In genomic region chr10:68720793-68721672, GRCh38 we compare ENCODE assay signal across 8 cellular contexts. TPM values are rescaled to one million over a fixed set of nuclear protein-coding genes. Genes with fewer than 3 reads are reported as not detected.
DNase-seq lines count a peak whose midpoint lies in the region; ATAC-seq and TF ChIP-seq lines count a peak whose summit lies in the region.

TSS of gene CCAR1 (plus strand) at chr10:68721239. CDS start at chr10:68722505, 1,266 bp downstream.

- H3K36me3 ChIP-seq in ACC112 (ENCODE audit: insufficient read depth, low read length) (peaks cover 15% of the 10 kb centered on the region), breast epithelium (no peaks in the 10 kb centered on the region), iPS-18a (ENCODE audit: control insufficient read depth, low read depth, low read length) (peaks cover 30% of the 10 kb centered on the region), skeletal muscle satellite cell (ENCODE audit: insufficient read depth, low read length) (peaks cover 22% of the 10 kb centered on the region)

- peak; percentile 83 for DNase-seq in NCI-H2196 treated with DMSO at 0.1 percent for 48 hours (lab: John Stamatoyannopoulos, UW; ENCODE audit: unreplicated experiment)
- peak; percentile 95 for DNase-seq in breast epithelium (ENCODE audit: low spot score in 2 of 2)

- ATAC-seq in GM18870 (IDR thresholded peaks at IDR 0.05; ENCODE audit: unreplicated experiment) (peak; percentile 96), HG03135 (IDR thresholded peaks at IDR 0.05; ENCODE audit: unreplicated experiment) (peak; percentile 99)

- H3K9ac ChIP-seq in iPS-18a (ENCODE audit: low read length) (peak within 1 kb of the TSS; percentile 89), skeletal muscle satellite cell (ENCODE audit: low read depth, low read length) (peak within 1 kb of the TSS; percentile 100)

- no peaks in the 10 kb centered on the region for H3K9me3 ChIP-seq in breast epithelium
- no peaks in the 10 kb centered on the region for H3K9me3 ChIP-seq in iPS-18a (ENCODE audit: control insufficient read depth, low read depth, low read length)
- H3K9me3 ChIP-seq in skeletal muscle satellite cell (replicated peaks; ENCODE audit: low read length), result no peaks in the 10 kb centered on the region

- TF ChIP-seq CTCF in VCaP (conservative IDR thresholded peaks at IDR 0.05) (no peak), breast epithelium (IDR thresholded peaks at IDR 0.05) (no peak)

- peak; percentile 51 for TF ChIP-seq POLR2A in breast epithelium (IDR thresholded peaks at IDR 0.05)

- H3K4me1 ChIP-seq in ACC112 (ENCODE audit: control insufficient read depth, insufficient read depth, low read length, unreplicated experiment), result no peaks in the 10 kb centered on the region
- no peaks in the 10 kb centered on the region for H3K4me1 ChIP-seq in breast epithelium
- H3K4me1 ChIP-seq in iPS-18a (ENCODE audit: control insufficient read depth, low read depth, low read length), result no peaks in the 10 kb centered on the region
- H3K4me1 ChIP-seq in skeletal muscle satellite cell (ENCODE audit: control insufficient read depth, insufficient read depth, low read length), result peaks cover 5% of the 10 kb centered on the region

- peak within 1 kb of the TSS; percentile 81 for H3K27ac ChIP-seq in ACC112 (ENCODE audit: low read depth, low read length)
- H3K27ac ChIP-seq in VCaP, result peak within 1 kb of the TSS; percentile 91
- peak within 1 kb of the TSS; percentile 95 to 98 for H3K27ac ChIP-seq in breast epithelium
- peak within 1 kb of the TSS; percentile 98 for H3K27ac ChIP-seq in iPS-18a (ENCODE audit: low read length)

- intact Hi-C loops in breast epithelium (cut with DNase I; ENCODE audit: low total_unique reads), result no loop called here

- H3K27me3 ChIP-seq in ACC112 (ENCODE audit: insufficient read depth, low read length), result no peaks in the 10 kb centered on the region
- H3K27me3 ChIP-seq in breast epithelium, result no peaks in the 10 kb centered on the region
- H3K27me3 ChIP-seq in iPS-18a (ENCODE audit: control insufficient read depth, insufficient read depth, low read length), result no peaks in the 10 kb centered on the region
- H3K27me3 ChIP-seq in skeletal muscle satellite cell (ENCODE audit: control insufficient read depth, insufficient read depth, low read length), result no peaks in the 10 kb centered on the region

- peaks cover 37% of the 10 kb centered on the region for H3K79me2 ChIP-seq in ACC112 (ENCODE audit: control insufficient read depth, insufficient read depth, low read length, unreplicated experiment)

- H3K4me3 ChIP-seq in ACC112 (ENCODE audit: low read depth, low read length), result peak within 1 kb of the TSS; percentile 98
- H3K4me3 ChIP-seq in breast epithelium, result peak within 1 kb of the TSS; percentile 80 to 99 (median 90)
- peak within 1 kb of the TSS; percentile 91 for H3K4me3 ChIP-seq in iPS-18a (ENCODE audit: low read length)
- peak within 1 kb of the TSS; percentile 100 for H3K4me3 ChIP-seq in skeletal muscle satellite cell (ENCODE audit: low read length)

- peak within 1 kb of the TSS; percentile 99 for H2AFZ ChIP-seq in ACC112 (ENCODE audit: low read length, unreplicated experiment)

- H3K4me2 ChIP-seq in skeletal muscle satellite cell (ENCODE audit: low read length), result peak within 1 kb of the TSS; percentile 87

RNA-seq across cellular contexts. Expression of gene CCAR1, which starts in this region (rescaled TPM):
- 10 to 100 TPM; 60.6 to 91.9 (median 70.8) TPM for total RNA-seq in breast epithelium
- total RNA-seq in skeletal muscle satellite cell (2012; rRNA removed), result 30.9 and 33.9 TPM in 2 replicates

Comparison
In these comparisons a context has a peak if more than half of its experiments do, and no peak if none do; other contexts are left out.
1. Peak in every context shown above with its lines: DNase-seq, ATAC-seq, H3K4me3 ChIP-seq and H3K27ac ChIP-seq.